Comparison of ENCODE assay signal across 20 cellular contexts in the genomic region with DNA sequence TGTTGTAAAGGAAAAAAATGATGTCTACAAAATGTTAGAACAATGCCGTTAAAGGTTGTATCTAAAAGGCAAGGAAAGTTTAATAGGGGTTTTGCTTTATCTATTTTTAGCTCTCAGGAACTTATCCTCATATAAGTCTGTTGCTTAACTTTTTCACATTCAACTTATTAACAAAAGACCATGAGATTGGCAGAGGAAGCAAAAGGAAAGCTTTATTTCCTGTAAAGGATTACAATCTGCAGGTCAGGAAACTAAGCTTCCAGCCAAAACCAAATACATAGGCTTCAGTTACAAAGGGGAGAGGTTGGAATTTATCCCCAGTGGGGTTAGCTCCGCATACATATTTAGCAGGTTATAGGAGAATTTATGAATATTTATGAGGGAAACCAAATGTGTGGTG. TPM values are rescaled to one million over a fixed set of nuclear protein-coding genes. Genes with fewer than 3 reads are reported as not detected.
DNase-seq lines count a peak whose midpoint lies in the region; ATAC-seq, FAIRE-seq and TF ChIP-seq lines count a peak whose summit lies in the region.
"Had no signal": no experiment of that assay in that cellular context is flagged by ENCODE, and none has a peak within 500 bp of the region (broad histone marks: within the 10 kb centered on the region; RNA-seq: fewer than 3 reads in every experiment).

No MANE protein-coding gene starts in this region.

- CTCF ChIA-PET in GM12878 (lab: Yijun Ruan, JAX) (interaction anchor here (0.9 to 2.6 kb wide), 7 partner anchors 9 to 338 kb away, joined by 3 to 27 read pairs (median 4); partner anchors contain the start of gene XPR1), Calu3 (lab: Charles Lee) (interaction anchor here (0.5 kb wide), 1 partner anchor 776 kb away, joined by 3 read pairs; no protein-coding TSS in a partner anchor)

- no peak overlapping the region for H3K9ac ChIP-seq in GM12878 (ENCODE audit: control insufficient read depth, insufficient read depth, low read length)

- H3K4me3 ChIP-seq in heart right ventricle (peak overlapping the region in 2 of 10 donors; percentile 1 to 4), GM12878 (no peak overlapping the region), lower leg skin (ENCODE audit: low read depth, poor library complexity, severe bottlenecking) (no peak overlapping the region)
- H3K4me3 ChIP-seq: SJSA1, tibial nerve had no signal

- no TSS peak for BruUV-seq in GM12878 (replicated peaks; lab: Mats Ljungman, UMichigan)
- BruUV-seq in Calu3 (replicated peaks; lab: Mats Ljungman, UMichigan) = no TSS peak

- H3K36me3 Mint-ChIP-seq in type B pancreatic cell (peaks cover 7% of the 10 kb centered on the region), Calu3 (ENCODE audit: insufficient read depth, unreplicated experiment) (no peaks in the 10 kb centered on the region)
- H3K36me3 Mint-ChIP-seq: natural killer cell had no signal

- H4K20me1 ChIP-seq in GM12878 (ENCODE audit: control insufficient read depth, insufficient read depth) = no peaks in the 10 kb centered on the region

- H3K4me3 Mint-ChIP-seq in type B pancreatic cell = peak overlapping the region; percentile 61
- no peak overlapping the region for H3K4me3 Mint-ChIP-seq in Calu3 (ENCODE audit: low read depth, unreplicated experiment)
- H3K4me3 Mint-ChIP-seq: activated naive CD8-positive, alpha-beta T cell treated with anti-CD3 and anti-CD28 coated beads, Interleukin-2, amount 10 ng/mL, durations not matched to agents 7 days and 5 days; memory B cell; natural killer cell; stimulated activated memory B cell treated with anti-CD40 and anti-IgM and Interleukin-4, amounts not matched to agents 10 μg/mL and 1 μg/mL and 100 μg/mL, for 72 hours had no signal

- TF ChIP-seq RAD21 in GM12878 (IDR thresholded peaks at IDR 0.05; ENCODE audit: insufficient read depth, low read depth, low read length) = no peak

- TF ChIP-seq EP300 in GM12878 (IDR thresholded peaks at IDR 0.05; ENCODE audit: borderline replicate concordance in 1 of 2, control insufficient read depth in 1 of 2, low read depth in 2 of 2, low read length in 2 of 2) = no peak

- WGBS in heart right ventricle, 2 donors = 39 to 51% methylated on average over 2 of the region's 2 CpGs
- 82% methylated on average over 2 of the region's 2 CpGs for WGBS in GM12878 (ENCODE audit: insufficient coverage, insufficient replicate concordance, low lambda C conversion rate, missing lambda C conversion rate)
- WGBS in lower leg skin, 2 donors = 71% methylated on average over 2 of the region's 2 CpGs

- H3K27me3 Mint-ChIP-seq in type B pancreatic cell = no peaks in the 10 kb centered on the region
- no peaks in the 10 kb centered on the region for H3K27me3 Mint-ChIP-seq in Calu3 (ENCODE audit: unreplicated experiment)
- H3K27me3 Mint-ChIP-seq: activated naive CD8-positive, alpha-beta T cell treated with anti-CD3 and anti-CD28 coated beads, Interleukin-2, amount 10 ng/mL, durations not matched to agents 7 days and 5 days; CD4-positive, CD25-positive, alpha-beta regulatory T cell; memory B cell; stimulated activated memory B cell treated with anti-CD40 and anti-IgM and Interleukin-4, amounts not matched to agents 10 μg/mL and 1 μg/mL and 100 μg/mL, for 72 hours had no signal

- H3K27ac Mint-ChIP-seq in type B pancreatic cell (peak overlapping the region; percentile 44), Calu3 (ENCODE audit: unreplicated experiment) (no peak overlapping the region)
- H3K27ac Mint-ChIP-seq: activated naive CD8-positive, alpha-beta T cell treated with anti-CD3 and anti-CD28 coated beads, Interleukin-2, amount 10 ng/mL, durations not matched to agents 7 days and 5 days; memory B cell; natural killer cell; stimulated activated memory B cell treated with anti-CD40 and anti-IgM and Interleukin-4, amounts not matched to agents 10 μg/mL and 1 μg/mL and 100 μg/mL, for 72 hours had no signal

- SMC1A ChIA-PET in GM12878 (lab: Charles Lee; ENCODE audit: uncharacterized antibody, unreplicated experiment) = interaction anchor here (0.9 to 3.2 kb wide), 8 partner anchors 9 to 355 kb away, joined by 3 to 26 read pairs (median 5); no protein-coding TSS in a partner anchor

- H3K36me3 ChIP-seq in heart right ventricle (peaks cover 0 to 49% (median 5%) of the 10 kb centered on the region in 9 donors), GM12878 (ENCODE audit: control insufficient read depth in 2 of 2, insufficient read depth in 2 of 2, low read length in 1 of 2) (no peaks in the 10 kb centered on the region)
- H3K36me3 ChIP-seq: SJSA1 had no signal

- H3K9me3 ChIP-seq in heart right ventricle = no peaks in the 10 kb centered on the region
- peaks cover 4% of the 10 kb centered on the region; the same call in 2 of the 3 replicates for H3K9me3 ChIP-seq in GM12878 (replicated peaks; ENCODE audit: control insufficient read depth, insufficient read depth, low read length)
- H3K9me3 ChIP-seq: SJSA1, tibial nerve had no signal

- 0 out of 2 replicates have a peak overlapping the region, but pooled peaks have one; percentile 13 for H3K4me2 ChIP-seq in GM12878 (ENCODE audit: control insufficient read depth, insufficient read depth)

- in situ Hi-C loops in GM12878 (cut with MboI) = no loop called here

- H2AFZ ChIP-seq in GM12878 (ENCODE audit: control insufficient read depth, low read depth, low read length) = no peak overlapping the region

- ATAC-seq in heart right ventricle = peak in 2 of 8 donors; percentile 26 to 27
- no peak for ATAC-seq in Right ventricle myocardium superior (ENCODE audit: poor library complexity)
- no peak for ATAC-seq in GM12878
- ATAC-seq: natural killer cell; stimulated activated memory B cell treated with anti-CD40 and anti-IgM and Interleukin-4, amounts not matched to agents 10 μg/mL and 1 μg/mL and 100 μg/mL, for 72 hours had no signal

- RAD21 ChIA-PET in GM12878 (lab: Charles Lee; ENCODE audit: unreplicated experiment) = interaction anchor here (0.7 to 2.6 kb wide), 3 partner anchors 9 to 338 kb away, joined by 3 to 17 read pairs (median 4); no protein-coding TSS in a partner anchor

- TF ChIP-seq POLR2A in GM12878 (IDR thresholded peaks at IDR 0.05; ENCODE audit: low read depth, low read length) (no peak), lower leg skin (IDR thresholded peaks at IDR 0.05) (no peak)

- DNase-seq in heart right ventricle (no peak), Right ventricle myocardium superior (no peak), GM12878 (ENCODE audit: low read depth, low spot score) (no peak), left kidney (ENCODE audit: low read depth, low spot score) (peak; percentile 8), type B pancreatic cell (ENCODE audit: extremely low spot score, unreplicated experiment) (no peak), Calu3 (no peak), lower leg skin (ENCODE audit: low spot score in 2 of 2) (no peak), urothelium cell line (ENCODE audit: low spot score) (no peak)
- DNase-seq: activated CD4-positive, CD25-positive, alpha-beta regulatory T cell treated with anti-CD3 and anti-CD28 coated beads, Interleukin-2, amount 50 U/mL, for 72 hours; activated naive CD8-positive, alpha-beta T cell treated with anti-CD3 and anti-CD28 coated beads, Interleukin-2, amount 10 ng/mL, durations not matched to agents 7 days and 5 days; CD4-positive, CD25-positive, alpha-beta regulatory T cell; DMS79; natural killer cell; NCI-H187 treated with DMSO at 0.1 percent for 48 hours; stimulated activated CD4-positive, alpha-beta T cell treated with anti-CD3 and anti-CD28 coated beads, Interleukin-15, amount 100 ng/mL, for 24 hours had no signal

- H3K4me1 ChIP-seq in heart right ventricle (peaks cover 0 to 40% (median 24%) of the 10 kb centered on the region in 9 donors), GM12878 (ENCODE audit: control insufficient read depth, insufficient read depth, low read length) (peaks cover 20% of the 10 kb centered on the region)
- H3K4me1 ChIP-seq: SJSA1, tibial nerve had no signal

- FAIRE-seq in GM12878 (lab: Jason Lieb, UNC) (no peak), urothelium cell line (lab: Jason Lieb, UNC) (no peak)
- FAIRE-seq: islet of Langerhans had no signal

- POLR2A ChIA-PET in GM12878 (lab: Charles Lee) = interaction anchor here (0.6 to 1.1 kb wide), 2 partner anchors 304 to 350 kb away, joined by 3 to 5 read pairs; no protein-coding TSS in a partner anchor

- no peaks in the 10 kb centered on the region for H3K9me3 Mint-ChIP-seq in type B pancreatic cell
- no peaks in the 10 kb centered on the region for H3K9me3 Mint-ChIP-seq in Calu3 (ENCODE audit: low read depth, unreplicated experiment)
- H3K9me3 Mint-ChIP-seq: natural killer cell had no signal

- no peak for TF ChIP-seq CTCF in heart right ventricle (IDR thresholded peaks at IDR 0.05)
- TF ChIP-seq CTCF in GM12878 (IDR thresholded peaks at IDR 0.05 in 2 of 3, conservative IDR thresholded peaks at IDR 0.05 in 1 of 3; ENCODE audit: control insufficient read depth in 2 of 3, extremely low read depth in 1 of 3, insufficient read depth in 1 of 3, low read depth in 3 of 3, low read length in 3 of 3) = no peak
- no peak for TF ChIP-seq CTCF in type B pancreatic cell (conservative IDR thresholded peaks at IDR 0.05)
- no peak for TF ChIP-seq CTCF in Calu3 (IDR thresholded peaks at IDR 0.05; ENCODE audit: unreplicated experiment)
- no peak for TF ChIP-seq CTCF in lower leg skin (IDR thresholded peaks at IDR 0.05)

- H3K27ac ChIP-seq in heart right ventricle = peak overlapping the region in 7 of 10 donors; percentile 3 to 56 (median 23)
- H3K27ac ChIP-seq in GM12878 (ENCODE audit: control insufficient read depth, insufficient read depth) = no peak overlapping the region
- H3K27ac ChIP-seq: SJSA1, tibial nerve had no signal

- peaks cover 20% of the 10 kb centered on the region for H3K4me1 Mint-ChIP-seq in type B pancreatic cell (ENCODE audit: unreplicated experiment)
- peaks cover 11% of the 10 kb centered on the region for H3K4me1 Mint-ChIP-seq in Calu3 (ENCODE audit: low read depth, unreplicated experiment)

- intact Hi-C loops in heart right ventricle (cut with DNase I) (loop anchor here in 4 of 10 donors (2.0 to 10.0 kb wide), 2 partner anchors 219 to 323 kb away; partner anchors contain the start of gene XPR1 (in 3 of the 4)), Right ventricle myocardium superior (cut with DNase I) (loop anchor here (10.0 kb wide), 1 partner anchor 219 kb away; the partner anchor contains the start of gene XPR1), GM12878 (cut with micrococcal nuclease; ENCODE audit: unreplicated experiment) (loop anchor here (2.0 kb wide), 1 partner anchor 321 kb away; no protein-coding TSS in a partner anchor), Calu3 (cut with micrococcal nuclease; ENCODE audit: unreplicated experiment) (no loop called here), lower leg skin (cut with DNase I; ENCODE audit: low total_unique reads) (loop anchor here (10.0 kb wide), 1 partner anchor 319 kb away; no protein-coding TSS in a partner anchor)

- no peaks in the 10 kb centered on the region for H3K79me2 ChIP-seq in GM12878 (ENCODE audit: control insufficient read depth, insufficient read depth, low read length)

- H3K27me3 ChIP-seq in heart right ventricle (no peaks in the 10 kb centered on the region), GM12878 (replicated peaks in 1 of 2; ENCODE audit: control insufficient read depth in 2 of 2, insufficient read depth in 2 of 2, low read length in 1 of 2) (no peaks in the 10 kb centered on the region)
- H3K27me3 ChIP-seq: SJSA1, tibial nerve had no signal

RNA-seq across cellular contexts. Expression of gene KIAA1614, which starts 58.7 kb away (rescaled TPM):
- total RNA-seq in heart right ventricle (10 to 100 TPM in 1 of 10 donors, 1 to 10 TPM in 9; 4.7 to 13.6 (median 6.4) TPM), Right ventricle myocardium superior (7.1 TPM), GM12878 (2014; rRNA removed) (0.05 and 0.28 TPM in 2 replicates), GM12878 (2014; rRNA removed; fragmentation: Illumina TruSeq; extraction: Trizol) (0.04 and 0.09 TPM in 2 replicates), GM12878 (2021) (0.24 and 0.26 TPM in 2 replicates), type B pancreatic cell (ENCODE audit: low replicate concordance) (0.31 and 2.9 TPM in 2 replicates), Calu3 (2022) (0.19 and 0.27 TPM in 2 replicates), lower leg skin (1 to 10 TPM; 1.0 to 8.5 (median 3.5) TPM)
- polyA plus RNA-seq in heart right ventricle (1 to 10 TPM; 5.0 to 7.3 TPM), GM12878 (2011; rRNA removed) (0.31 and 0.59 TPM in 2 replicates), GM12878 (2014; fragmentation: Illumina TruSeq; extraction: Trizol) (0.03 TPM in 2 replicates), GM12878 (2014; fragmentation: Nextera tagmentation; extraction: Ambion mirVana) (under 1 TPM in 1 of 2 experiments, not detected in 1; 0.03 TPM), GM12878 (2014; rRNA removed) (0.36 and 1.0 TPM in 2 replicates), GM12878 (2016; fragmentation: Nextera tagmentation; extraction: Ambion mirVana) (under 1 TPM; 0.09 to 0.27 TPM)
- total RNA-seq in GM12878 (2013; cell fraction: nucleolus; rRNA removed) = 0.54 and 0.58 TPM in 2 replicates
- 0.24 TPM for polyA plus RNA-seq in GM12878 (2011; ENCODE audit: low read depth)
- polyA plus RNA-seq in GM12878 (2011; cell fraction: cytosol; rRNA removed) = 0.28 and 0.69 TPM in 2 replicates
- 1.7 TPM in 2 replicates for polyA plus RNA-seq in GM12878 (2011; cell fraction: nucleus; rRNA removed)
- 0.24 and 0.38 TPM in 2 replicates for polyA plus RNA-seq in GM12878 (2012)
- polyA minus RNA-seq in GM12878 (2011; rRNA and poly(A)+ RNA removed) = 0.44 and 2.0 TPM in 2 replicates
- 0.27 and 2.4 TPM in 2 replicates for polyA minus RNA-seq in GM12878 (2011; cell fraction: cytosol; rRNA and poly(A)+ RNA removed)
- polyA minus RNA-seq in GM12878 (2011; cell fraction: nucleus; rRNA and poly(A)+ RNA removed) = 0.73 and 1.1 TPM in 2 replicates
